ENCODE assay signal across 1 cellular context in genomic region chr1:827221-828063, GRCh38.
TF ChIP-seq lines count a peak whose summit lies in the region.
"Not testable (repeated sequence)": the region's sequence is repeated elsewhere in the genome, so short reads cannot be mapped to it uniquely, and the experiment has no call there.

No MANE protein-coding gene starts in this region.

TF ChIP-seq in HepG2, 621 proteins besides CTCF, POLR2A, EP300 and RAD21 (continued from another document and continues in another):
- TF ChIP-seq CBX1 (IDR thresholded peaks at IDR 0.05; ENCODE audit: low read depth) (peak; percentile 25), MAZ (CRISPR knock-in tag; IDR thresholded peaks at IDR 0.05; ENCODE audit: low read depth) (0 out of 2 replicates have a peak, but pooled peaks have one; percentile 44), HNF1B (CRISPR knock-in tag; IDR thresholded peaks at IDR 0.05) (peak; percentile 57; the same call in 1 of the 2 replicates), ZBTB40 (IDR thresholded peaks at IDR 0.05) (peak; percentile 24; the same call in 1 of the 2 replicates), ZBTB40 (CRISPR knock-in tag; IDR thresholded peaks at IDR 0.05) (0 out of 2 replicates have a peak, but pooled peaks have one; percentile 29), ELF1 (CRISPR knock-in tag; IDR thresholded peaks at IDR 0.05) (peak; percentile 69), HOMEZ (CRISPR knock-in tag; IDR thresholded peaks at IDR 0.05; ENCODE audit: low read depth) (0 out of 2 replicates have a peak, but pooled peaks have one; percentile 13), ZFY (CRISPR knock-in tag; IDR thresholded peaks at IDR 0.05) (peak; percentile 0; the same call in 1 of the 2 replicates), KDM2A (CRISPR knock-in tag; IDR thresholded peaks at IDR 0.05; ENCODE audit: borderline replicate concordance, low read depth) (peak; percentile 22; the same call in 1 of the 2 replicates), KMT2B (CRISPR knock-in tag; IDR thresholded peaks at IDR 0.05) (peak; percentile 65), ZNF350 (CRISPR knock-in tag; IDR thresholded peaks at IDR 0.05; ENCODE audit: borderline replicate concordance, low read depth) (peak; percentile 67; the same call in 1 of the 2 replicates), UBTF (CRISPR knock-in tag; IDR thresholded peaks at IDR 0.05) (peak; percentile 91), TFAP4 (IDR thresholded peaks at IDR 0.05; ENCODE audit: borderline replicate concordance, low read depth) (peak; percentile 10; the same call in 1 of the 2 replicates), ARID4A (CRISPR knock-in tag; IDR thresholded peaks at IDR 0.05; ENCODE audit: borderline replicate concordance) (peak; percentile 80; the same call in 1 of the 2 replicates), NR2F6 (CRISPR knock-in tag; IDR thresholded peaks at IDR 0.05) (peak; percentile 51; the same call in 1 of the 2 replicates), PITX1 (CRISPR knock-in tag; IDR thresholded peaks at IDR 0.05) (peak; percentile 76), SALL1 (CRISPR knock-in tag; IDR thresholded peaks at IDR 0.05) (peak; percentile 54), NONO (CRISPR knock-in tag; conservative IDR thresholded peaks at IDR 0.05) (0 out of 2 replicates have a peak, but pooled peaks have one; percentile 29), ZBTB26 (CRISPR knock-in tag; IDR thresholded peaks at IDR 0.05; ENCODE audit: borderline replicate concordance) (0 out of 2 replicates have a peak, but pooled peaks have one; percentile 21), SP5 (CRISPR knock-in tag; IDR thresholded peaks at IDR 0.05; ENCODE audit: borderline replicate concordance, low read depth) (peak; percentile 49; the same call in 1 of the 2 replicates), NRL (CRISPR knock-in tag; IDR thresholded peaks at IDR 0.05; ENCODE audit: borderline replicate concordance) (peak; percentile 31; the same call in 1 of the 2 replicates), ZNF362 (CRISPR knock-in tag; IDR thresholded peaks at IDR 0.05; ENCODE audit: borderline replicate concordance) (peak; percentile 36; the same call in 1 of the 2 replicates), KLF16 (CRISPR knock-in tag; IDR thresholded peaks at IDR 0.05) (0 out of 4 replicates have a peak, but pooled peaks of 1 of the 2 experiments have one; percentile 58), DRAP1 (CRISPR knock-in tag; IDR thresholded peaks at IDR 0.05) (peak; percentile 60), ZBTB21 (CRISPR knock-in tag; IDR thresholded peaks at IDR 0.05) (peak; percentile 23; the same call in 1 of the 2 replicates)
- TF ChIP-seq MAZ (IDR thresholded peaks at IDR 0.05; ENCODE audit: borderline replicate concordance, low read depth, low read length); NR2F6 (IDR thresholded peaks at IDR 0.05); NONO (IDR thresholded peaks at IDR 0.05): not testable (repeated sequence)
